8 cellular contexts compared by ENCODE assay signal in the genomic region with DNA sequence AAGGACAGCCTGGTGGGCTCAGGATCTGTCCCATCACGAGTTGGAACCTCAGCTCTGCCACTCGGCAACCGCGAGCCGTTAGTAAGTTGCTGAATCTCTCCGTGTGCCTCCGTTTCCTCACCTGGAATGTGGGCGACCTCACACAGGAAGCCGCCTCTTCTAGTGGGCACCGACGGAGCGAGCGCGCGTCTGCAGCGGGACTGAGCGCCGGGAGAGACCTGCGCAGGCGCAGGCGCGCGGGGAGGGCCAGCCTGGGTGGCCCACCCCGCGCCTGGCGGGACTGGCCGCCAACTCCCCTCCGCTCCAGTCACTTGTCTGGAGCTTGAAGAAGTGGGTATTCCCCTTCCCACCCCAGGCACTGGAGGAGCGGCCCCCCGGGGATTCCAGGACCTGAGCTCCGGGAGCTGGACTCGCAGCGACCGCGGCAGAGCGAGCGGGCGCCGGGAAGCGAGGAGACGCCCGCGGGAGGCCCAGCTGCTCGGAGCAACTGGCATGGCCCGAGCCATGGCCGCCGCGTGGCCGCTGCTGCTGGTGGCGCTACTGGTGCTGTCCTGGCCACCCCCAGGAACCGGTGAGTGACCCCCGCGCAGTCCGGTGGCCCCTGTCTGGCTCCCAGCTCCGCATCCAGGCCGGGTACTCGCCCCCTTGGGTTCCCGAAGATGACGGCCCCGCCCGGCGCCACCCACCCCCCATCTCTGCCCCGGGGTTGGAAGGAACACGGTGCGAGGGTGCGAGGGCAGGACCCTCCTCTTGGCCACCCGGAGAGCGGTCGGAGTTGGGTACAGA. TPM values are rescaled to one million over a fixed set of nuclear protein-coding genes. Genes with fewer than 3 reads are reported as not detected.
DNase-seq lines count a peak whose midpoint lies in the region; ATAC-seq and TF ChIP-seq lines count a peak whose summit lies in the region.

A gene with protein sequence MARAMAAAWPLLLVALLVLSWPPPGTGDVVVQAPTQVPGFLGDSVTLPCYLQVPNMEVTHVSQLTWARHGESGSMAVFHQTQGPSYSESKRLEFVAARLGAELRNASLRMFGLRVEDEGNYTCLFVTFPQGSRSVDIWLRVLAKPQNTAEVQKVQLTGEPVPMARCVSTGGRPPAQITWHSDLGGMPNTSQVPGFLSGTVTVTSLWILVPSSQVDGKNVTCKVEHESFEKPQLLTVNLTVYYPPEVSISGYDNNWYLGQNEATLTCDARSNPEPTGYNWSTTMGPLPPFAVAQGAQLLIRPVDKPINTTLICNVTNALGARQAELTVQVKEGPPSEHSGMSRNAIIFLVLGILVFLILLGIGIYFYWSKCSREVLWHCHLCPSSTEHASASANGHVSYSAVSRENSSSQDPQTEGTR (plus strand): TSS at position 306 of the 786 bp plus-strand sequence. CDS start 187 bp downstream, at position 493.

- H3K36me3 Mint-ChIP-seq in CD4-positive, alpha-beta T cell (ENCODE audit: low read depth) = no peaks in the 10 kb centered on the region

- H3K27ac ChIP-seq in CD4-positive, alpha-beta T cell (ENCODE audit: low read depth, low read length) = no peak within 1 kb of the TSS
- peak within 1 kb of the TSS; percentile 24 for H3K27ac ChIP-seq in HUES64 (ENCODE audit: low read depth, low read length)
- H3K27ac ChIP-seq in adipose tissue (ENCODE audit: low read depth, low read length) = peak within 1 kb of the TSS; percentile 14
- H3K27ac ChIP-seq in neutrophil = peak within 1 kb of the TSS; percentile 51
- peak within 1 kb of the TSS; percentile 88 to 93 (median 91) for H3K27ac ChIP-seq in upper lobe of left lung

- no peak for TF ChIP-seq EP300 in upper lobe of left lung (IDR thresholded peaks at IDR 0.05)

- H3K4me3 Mint-ChIP-seq in CD4-positive, alpha-beta T cell = peak within 1 kb of the TSS; percentile 70

- TF ChIP-seq CTCF in CD4-positive, alpha-beta T cell (IDR thresholded peaks at IDR 0.05) = no peak
- TF ChIP-seq CTCF in neutrophil (IDR thresholded peaks at IDR 0.05) = no peak
- TF ChIP-seq CTCF in upper lobe of left lung (IDR thresholded peaks at IDR 0.05) = peak in 2 of 6 experiments; percentile 14 to 15

- peak in 3 of 4 donors; percentile 42 to 82 (median 74) for TF ChIP-seq POLR2A in upper lobe of left lung (IDR thresholded peaks at IDR 0.05)

- no peak within 1 kb of the TSS for H3K27ac Mint-ChIP-seq in CD4-positive, alpha-beta T cell

- WGBS in HUES64 = under 1% methylated on average over 69 of the region's 69 CpGs
- WGBS in adipose tissue, 3 donors = 0% methylated on average over 59 to 69 of the region's 69 CpGs
- WGBS in upper lobe of left lung, 2 donors = 0% methylated on average over 1 to 27 of the region's 69 CpGs

- POLR2A ChIA-PET in CD4-positive, alpha-beta T cell (lab: Charles Lee) = no interaction called here

- H3K27me3 Mint-ChIP-seq in CD4-positive, alpha-beta T cell = peaks cover 22% of the 10 kb centered on the region

- ATAC-seq in CD4-positive, alpha-beta T cell (ENCODE audit: poor library complexity) = no peak
- ATAC-seq in Right ventricle myocardium superior (ENCODE audit: poor library complexity) (peak; percentile 93), upper lobe of left lung (ENCODE audit: low FRiP score in 2 of 2) (peak; percentile 88 to 97), HG02885 (IDR thresholded peaks at IDR 0.05; ENCODE audit: poor library complexity, unreplicated experiment) (no peak)

- no peaks in the 10 kb centered on the region for H3K4me1 Mint-ChIP-seq in CD4-positive, alpha-beta T cell (ENCODE audit: low read depth)

- H3K27me3 ChIP-seq in CD4-positive, alpha-beta T cell (ENCODE audit: control insufficient read depth, insufficient read depth, low read length) = peaks cover 12% of the 10 kb centered on the region
- peaks cover 15% of the 10 kb centered on the region for H3K27me3 ChIP-seq in HUES64 (ENCODE audit: insufficient read depth, low read length)
- H3K27me3 ChIP-seq in neutrophil = no peaks in the 10 kb centered on the region
- no peaks in the 10 kb centered on the region for H3K27me3 ChIP-seq in upper lobe of left lung

- DNase-seq in CD4-positive, alpha-beta T cell = peak in 4 of 10 experiments; percentile 2 to 36 (median 8)
- DNase-seq in RKO (ENCODE audit: low spot score) (peak; percentile 87), Right ventricle myocardium superior (peak; percentile 87), upper lobe of left lung (peak; percentile 86 to 94)

- no peaks in the 10 kb centered on the region for H3K9me3 Mint-ChIP-seq in CD4-positive, alpha-beta T cell

- H3K36me3 ChIP-seq in HUES64 (ENCODE audit: insufficient read depth, low read length) (peaks cover 16% of the 10 kb centered on the region), neutrophil (peaks cover 9% of the 10 kb centered on the region), upper lobe of left lung (peaks cover 0 to 13% (median 6%) of the 10 kb centered on the region in 4 donors)

- CTCF ChIA-PET in CD4-positive, alpha-beta T cell (lab: Charles Lee) = no interaction called here

- H3K4me3 ChIP-seq in HUES64 (ENCODE audit: low read length) = peak within 1 kb of the TSS; percentile 74
- peak within 1 kb of the TSS; percentile 69 to 80 for H3K4me3 ChIP-seq in neutrophil (ENCODE audit: low read depth in 1 of 2, low read length in 1 of 2)
- peak within 1 kb of the TSS; percentile 51 to 87 (median 74) for H3K4me3 ChIP-seq in upper lobe of left lung

- no peaks in the 10 kb centered on the region for H3K9me3 ChIP-seq in CD4-positive, alpha-beta T cell (ENCODE audit: control insufficient read depth, low read length)
- H3K9me3 ChIP-seq in HUES64 (ENCODE audit: insufficient read depth, low read depth, low read length) = no peaks in the 10 kb centered on the region
- H3K9me3 ChIP-seq in neutrophil = no peaks in the 10 kb centered on the region
- H3K9me3 ChIP-seq in upper lobe of left lung = no peaks in the 10 kb centered on the region

- intact Hi-C loops in CD4-positive, alpha-beta T cell (cut with DNase I, micrococcal nuclease) = no loop called here
- intact Hi-C loops in Right ventricle myocardium superior (cut with DNase I) = no loop called here

- H3K4me1 ChIP-seq in HUES64 (ENCODE audit: insufficient read depth, low read length) = no peaks in the 10 kb centered on the region
- H3K4me1 ChIP-seq in neutrophil (ENCODE audit: control insufficient read depth in 1 of 2, insufficient read depth in 1 of 2, low read depth in 1 of 2, low read length in 1 of 2) = peaks cover 10 to 11% of the 10 kb centered on the region in 2 experiments
- peaks cover 19 to 30% (median 25%) of the 10 kb centered on the region in 4 donors for H3K4me1 ChIP-seq in upper lobe of left lung

- peak within 1 kb of the TSS; percentile 80 for H3K9ac ChIP-seq in HUES64 (ENCODE audit: low read depth, low read length)

RNA-seq across cellular contexts. Expression of the gene that starts here (rescaled TPM):
- under 1 TPM; 0.67 to 0.82 TPM for total RNA-seq in CD4-positive, alpha-beta T cell
- polyA plus RNA-seq in HUES64 (2013, experiment 1 of 2) = 11.1 TPM
- polyA plus RNA-seq in HUES64 (2013, experiment 2 of 2) = 9.7 TPM
- polyA plus RNA-seq in adipose tissue = 10 to 100 TPM; 10.5 to 27.1 (median 12.7) TPM
- total RNA-seq in Right ventricle myocardium superior = 32.1 TPM
- total RNA-seq in upper lobe of left lung = 10 to 100 TPM; 40.5 to 89.7 (median 44.2) TPM

Comparison
In these comparisons a context has a peak if more than half of its experiments do, and no peak if none do; other contexts are left out.
1. RNA of the gene that starts here (total RNA-seq): 40.5 to 89.7 TPM in upper lobe of left lung and 32.1 TPM in Right ventricle myocardium superior (single experiment); 0.67 to 0.82 TPM in CD4-positive, alpha-beta T cell; every median in the first group is over 10 times any median in the second.
2. ATAC-seq: peak in Right ventricle myocardium superior (single experiment) and upper lobe of left lung (2 of 2); none in CD4-positive, alpha-beta T cell (single experiment) and HG02885 (single experiment).
3. Peak in every context shown above with its lines, with median percentiles within 50 percentile points of each other: H3K4me3 ChIP-seq.